In the genomic region with DNA sequence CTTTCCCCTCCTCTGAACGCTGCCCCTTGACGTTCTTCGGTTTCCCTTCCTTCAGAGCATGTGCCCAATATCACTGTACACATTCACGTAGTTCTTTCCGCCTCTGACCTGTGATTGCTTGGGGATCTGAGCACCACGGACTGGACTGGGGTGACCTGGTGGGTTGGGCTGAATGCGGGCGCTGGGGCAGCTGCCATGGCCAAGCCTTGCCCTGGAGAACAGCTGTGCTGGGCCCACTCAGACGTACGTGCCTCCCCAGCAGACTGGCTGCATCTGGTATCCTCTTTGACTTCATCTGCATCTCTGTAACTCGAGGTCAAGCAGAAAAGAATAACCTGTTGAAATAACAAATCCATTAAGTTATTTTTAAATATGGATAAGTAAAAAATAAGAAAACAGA, we compare ENCODE assay signal across 28 cellular contexts.
"Had no signal": no experiment of that assay in that cellular context is flagged by ENCODE, and none has a peak within 500 bp of the region (broad histone marks: within the 10 kb centered on the region; RNA-seq: fewer than 3 reads in every experiment).

No MANE protein-coding gene starts in this region.

- H3K27ac Mint-ChIP-seq: endodermal cell; immature natural killer cell; natural killer cell treated with Interleukin-12 subunit alpha and Interleukin-12 subunit beta and Interleukin-15 and Interleukin-18, amount 100 ng/mL, for 72 hours; stimulated activated naive B cell treated with anti-CD40 and anti-IgM and Interleukin-4, amounts not matched to agents 10 μg/mL and 1 μg/mL and 100 μg/mL, for 72 hours; stimulated activated naive CD8-positive, alpha-beta T cell treated with anti-CD3 and anti-CD28 coated beads, Interleukin-15, Interleukin-2, amounts not matched to agents 100 ng/mL and 50 ng/mL, for 24 hours had no signal

- H3K27me3 ChIP-seq: dorsolateral prefrontal cortex, esophagus squamous epithelium, sigmoid colon, tibial nerve, upper lobe of left lung had no signal

- H3K36me3 ChIP-seq: esophagus squamous epithelium, lower lobe of right lung, prostate gland, sigmoid colon, thoracic aorta, tibial nerve, upper lobe of left lung had no signal

- DNase-seq: dorsolateral prefrontal cortex; effector CD8-positive, alpha-beta T cell; endodermal cell; esophagus squamous epithelium; foreskin melanocyte; hypothalamus; immature natural killer cell; islet precursor cell; kidney glomerular epithelial cell; left colon; left ventricle myocardium superior; lower lobe of right lung; naive B cell; right cardiac atrium; sigmoid colon; small intestine; stimulated activated CD4-positive, alpha-beta T cell treated with anti-CD3 and anti-CD28 coated beads, Interleukin-15, amount 100 ng/mL, for 24 hours; stimulated activated CD4-positive, alpha-beta T cell treated with anti-CD3 and anti-CD28 coated beads, Interleukin-2, amount 100 ng/mL, for 48 hours; stimulated activated naive B cell treated with anti-CD40 and anti-IgM and Interleukin-4, amounts not matched to agents 10 μg/mL and 1 μg/mL and 100 μg/mL, for 72 hours had no signal

- H3K4me1 ChIP-seq: lower lobe of right lung, prostate gland, upper lobe of left lung had no signal

- H3K9me3 ChIP-seq: esophagus squamous epithelium, lower lobe of right lung, prostate gland, sigmoid colon, thoracic aorta, tibial nerve, upper lobe of left lung had no signal

- ATAC-seq: left colon; natural killer cell treated with Interleukin-12 subunit alpha and Interleukin-12 subunit beta and Interleukin-15 and Interleukin-18, amount 100 ng/mL, for 72 hours; stimulated activated naive B cell treated with anti-CD40 and anti-IgM and Interleukin-4, amounts not matched to agents 10 μg/mL and 1 μg/mL and 100 μg/mL, for 72 hours had no signal

- H3K27me3 Mint-ChIP-seq: naive B cell; natural killer cell treated with Interleukin-12 subunit alpha and Interleukin-12 subunit beta and Interleukin-15 and Interleukin-18, amount 100 ng/mL, for 72 hours; stimulated activated naive B cell treated with anti-CD40 and anti-IgM and Interleukin-4, amounts not matched to agents 10 μg/mL and 1 μg/mL and 100 μg/mL, for 72 hours; stimulated activated naive CD8-positive, alpha-beta T cell treated with anti-CD3 and anti-CD28 coated beads, Interleukin-15, Interleukin-2, amounts not matched to agents 100 ng/mL and 50 ng/mL, for 24 hours had no signal

- H3K4me3 Mint-ChIP-seq: endodermal cell; immature natural killer cell; natural killer cell treated with Interleukin-12 subunit alpha and Interleukin-12 subunit beta and Interleukin-15 and Interleukin-18, amount 100 ng/mL, for 72 hours; neural crest cell; stimulated activated naive B cell treated with anti-CD40 and anti-IgM and Interleukin-4, amounts not matched to agents 10 μg/mL and 1 μg/mL and 100 μg/mL, for 72 hours; stimulated activated naive CD8-positive, alpha-beta T cell treated with anti-CD3 and anti-CD28 coated beads, Interleukin-15, Interleukin-2, amounts not matched to agents 100 ng/mL and 50 ng/mL, for 24 hours had no signal

- H3K9me3 Mint-ChIP-seq: endodermal cell; immature natural killer cell; natural killer cell treated with Interleukin-12 subunit alpha and Interleukin-12 subunit beta and Interleukin-15 and Interleukin-18, amount 100 ng/mL, for 72 hours; neural crest cell; stimulated activated naive B cell treated with anti-CD40 and anti-IgM and Interleukin-4, amounts not matched to agents 10 μg/mL and 1 μg/mL and 100 μg/mL, for 72 hours; stimulated activated naive CD8-positive, alpha-beta T cell treated with anti-CD3 and anti-CD28 coated beads, Interleukin-15, Interleukin-2, amounts not matched to agents 100 ng/mL and 50 ng/mL, for 24 hours had no signal

- H3K4me3 ChIP-seq: dorsolateral prefrontal cortex, esophagus squamous epithelium, lower lobe of right lung, prostate gland, sigmoid colon, thoracic aorta, tibial nerve, upper lobe of left lung had no signal

- H3K27ac ChIP-seq: dorsolateral prefrontal cortex, esophagus squamous epithelium, lower lobe of right lung, prostate gland, sigmoid colon, thoracic aorta, tibial nerve, upper lobe of left lung had no signal

- H3K36me3 Mint-ChIP-seq: naive B cell; natural killer cell treated with Interleukin-12 subunit alpha and Interleukin-12 subunit beta and Interleukin-15 and Interleukin-18, amount 100 ng/mL, for 72 hours; stimulated activated naive B cell treated with anti-CD40 and anti-IgM and Interleukin-4, amounts not matched to agents 10 μg/mL and 1 μg/mL and 100 μg/mL, for 72 hours had no signal

- FAIRE-seq: colon, small intestine, urothelium cell line had no signal
